Comparison of ENCODE assay signal across 2 cellular contexts in the genomic region with DNA sequence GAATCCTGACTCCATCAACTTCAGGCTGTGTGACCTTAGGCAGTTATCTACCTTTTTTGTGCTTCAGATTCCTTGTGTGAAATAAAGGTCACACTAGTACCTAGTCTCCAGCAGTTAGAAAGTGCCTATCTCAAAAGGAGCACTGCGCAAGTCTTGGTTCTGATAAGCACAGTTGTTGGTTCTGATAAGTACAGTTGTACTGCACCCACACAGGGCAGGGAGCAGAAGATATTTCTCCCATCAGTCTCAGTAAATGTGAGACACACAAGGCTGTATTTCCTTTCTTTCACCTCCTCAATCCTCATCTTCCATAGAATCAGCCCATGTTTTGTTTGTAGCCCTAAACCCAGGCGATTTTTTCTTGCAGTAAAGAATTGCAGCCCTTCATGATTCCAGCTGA.
TF ChIP-seq lines count a peak whose summit lies in the region.

No MANE protein-coding gene starts in this region.

TF ChIP-seq in SK-N-SH, 30 proteins besides CTCF, POLR2A, EP300 and RAD21 (continued from another document):
- TF ChIP-seq, protein P1, sequence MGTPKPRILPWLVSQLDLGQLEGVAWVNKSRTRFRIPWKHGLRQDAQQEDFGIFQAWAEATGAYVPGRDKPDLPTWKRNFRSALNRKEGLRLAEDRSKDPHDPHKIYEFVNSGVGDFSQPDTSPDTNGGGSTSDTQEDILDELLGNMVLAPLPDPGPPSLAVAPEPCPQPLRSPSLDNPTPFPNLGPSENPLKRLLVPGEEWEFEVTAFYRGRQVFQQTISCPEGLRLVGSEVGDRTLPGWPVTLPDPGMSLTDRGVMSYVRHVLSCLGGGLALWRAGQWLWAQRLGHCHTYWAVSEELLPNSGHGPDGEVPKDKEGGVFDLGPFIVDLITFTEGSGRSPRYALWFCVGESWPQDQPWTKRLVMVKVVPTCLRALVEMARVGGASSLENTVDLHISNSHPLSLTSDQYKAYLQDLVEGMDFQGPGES (IDR thresholded peaks at IDR 0.05; ENCODE audit: low read depth, low read length): no peak
- no peak for TF ChIP-seq FOSL2 (IDR thresholded peaks at IDR 0.05; ENCODE audit: borderline replicate concordance, low read depth)
- TF ChIP-seq, protein P2, sequence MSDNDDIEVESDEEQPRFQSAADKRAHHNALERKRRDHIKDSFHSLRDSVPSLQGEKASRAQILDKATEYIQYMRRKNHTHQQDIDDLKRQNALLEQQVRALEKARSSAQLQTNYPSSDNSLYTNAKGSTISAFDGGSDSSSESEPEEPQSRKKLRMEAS (IDR thresholded peaks at IDR 0.05; ENCODE audit: low read depth): no peak
- TF ChIP-seq, protein P3, sequence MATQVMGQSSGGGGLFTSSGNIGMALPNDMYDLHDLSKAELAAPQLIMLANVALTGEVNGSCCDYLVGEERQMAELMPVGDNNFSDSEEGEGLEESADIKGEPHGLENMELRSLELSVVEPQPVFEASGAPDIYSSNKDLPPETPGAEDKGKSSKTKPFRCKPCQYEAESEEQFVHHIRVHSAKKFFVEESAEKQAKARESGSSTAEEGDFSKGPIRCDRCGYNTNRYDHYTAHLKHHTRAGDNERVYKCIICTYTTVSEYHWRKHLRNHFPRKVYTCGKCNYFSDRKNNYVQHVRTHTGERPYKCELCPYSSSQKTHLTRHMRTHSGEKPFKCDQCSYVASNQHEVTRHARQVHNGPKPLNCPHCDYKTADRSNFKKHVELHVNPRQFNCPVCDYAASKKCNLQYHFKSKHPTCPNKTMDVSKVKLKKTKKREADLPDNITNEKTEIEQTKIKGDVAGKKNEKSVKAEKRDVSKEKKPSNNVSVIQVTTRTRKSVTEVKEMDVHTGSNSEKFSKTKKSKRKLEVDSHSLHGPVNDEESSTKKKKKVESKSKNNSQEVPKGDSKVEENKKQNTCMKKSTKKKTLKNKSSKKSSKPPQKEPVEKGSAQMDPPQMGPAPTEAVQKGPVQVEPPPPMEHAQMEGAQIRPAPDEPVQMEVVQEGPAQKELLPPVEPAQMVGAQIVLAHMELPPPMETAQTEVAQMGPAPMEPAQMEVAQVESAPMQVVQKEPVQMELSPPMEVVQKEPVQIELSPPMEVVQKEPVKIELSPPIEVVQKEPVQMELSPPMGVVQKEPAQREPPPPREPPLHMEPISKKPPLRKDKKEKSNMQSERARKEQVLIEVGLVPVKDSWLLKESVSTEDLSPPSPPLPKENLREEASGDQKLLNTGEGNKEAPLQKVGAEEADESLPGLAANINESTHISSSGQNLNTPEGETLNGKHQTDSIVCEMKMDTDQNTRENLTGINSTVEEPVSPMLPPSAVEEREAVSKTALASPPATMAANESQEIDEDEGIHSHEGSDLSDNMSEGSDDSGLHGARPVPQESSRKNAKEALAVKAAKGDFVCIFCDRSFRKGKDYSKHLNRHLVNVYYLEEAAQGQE (IDR thresholded peaks at IDR 0.05; ENCODE audit: low read depth, low read length): no peak
- TF ChIP-seq TAF1 (IDR thresholded peaks at IDR 0.05; ENCODE audit: borderline replicate concordance, low read depth, low read length): no peak
TF ChIP-seq in SK-N-SH: peak in this region for 0.

TF ChIP-seq in HEK293T, 16 proteins besides CTCF, POLR2A, EP300 and RAD21 (continued from another document):
- TF ChIP-seq ARNT (IDR thresholded peaks at IDR 0.05): no peak
- TF ChIP-seq LEF1 (IDR thresholded peaks at IDR 0.05; ENCODE audit: borderline replicate concordance): no peak
- no peak for TF ChIP-seq BHLHE40 (IDR thresholded peaks at IDR 0.05; ENCODE audit: borderline replicate concordance)
- TF ChIP-seq ZNF384 (IDR thresholded peaks at IDR 0.05): no peak
